ENCODE assay signal across 17 cellular contexts in genomic region chr16:69324585-69325253, GRCh38. TPM values are rescaled to one million over a fixed set of nuclear protein-coding genes. Genes with fewer than 3 reads are reported as not detected.
DNase-seq lines count a peak whose midpoint lies in the region; ATAC-seq and TF ChIP-seq lines count a peak whose summit lies in the region.
"Had no signal": no experiment of that assay in that cellular context is flagged by ENCODE, and none has a peak within 500 bp of the region (broad histone marks: within the 10 kb centered on the region; RNA-seq: fewer than 3 reads in every experiment).

No MANE protein-coding gene starts in this region.

- intact Hi-C loops in mammary epithelial cell (cut with micrococcal nuclease) = no loop called here

- no peak overlapping the region for H3K4me3 ChIP-seq in mammary epithelial cell (replicated peaks in 1 of 3; ENCODE audit: insufficient read depth in 1 of 3, low read depth in 2 of 3, low read length in 3 of 3)
- no peak overlapping the region for H3K4me3 ChIP-seq in neural progenitor cell
- H3K4me3 ChIP-seq: ovary, skin epidermis, vagina had no signal

- no peaks in the 10 kb centered on the region for H3K27me3 Mint-ChIP-seq in stimulated activated naive CD8-positive, alpha-beta T cell treated with anti-CD3 and anti-CD28 coated beads, Interleukin-15, Interleukin-2, amounts not matched to agents 100 ng/mL and 50 ng/mL, for 24 hours
- no peaks in the 10 kb centered on the region for H3K27me3 Mint-ChIP-seq in neural progenitor cell (ENCODE audit: insufficient read depth, low read depth)

- 75% methylated on average over 10 of the region's 10 CpGs for WGBS in mammary epithelial cell (ENCODE audit: low coverage, missing lambda C conversion rate)

- H3K36me3 Mint-ChIP-seq in stimulated activated naive CD8-positive, alpha-beta T cell treated with anti-CD3 and anti-CD28 coated beads, Interleukin-15, Interleukin-2, amounts not matched to agents 100 ng/mL and 50 ng/mL, for 24 hours (ENCODE audit: low read depth) = peaks cover 70% of the 10 kb centered on the region
- peaks cover 35% of the 10 kb centered on the region for H3K36me3 Mint-ChIP-seq in neural progenitor cell

- TF ChIP-seq CTCF in mammary epithelial cell (conservative IDR thresholded peaks at IDR 0.05 in 1 of 2, IDR thresholded peaks at IDR 0.05 in 1 of 2; ENCODE audit: extremely low read depth in 1 of 2, insufficient read depth in 1 of 2, low read depth in 1 of 2, low read length in 2 of 2) = no peak
- TF ChIP-seq CTCF in neural progenitor cell (IDR thresholded peaks at IDR 0.05) = no peak

- CTCF ChIA-PET in mammary epithelial cell (lab: Charles Lee; ENCODE audit: low non-redundant PET) = no interaction called here

- in situ Hi-C loops in mammary epithelial cell (cut with MboI; ENCODE audit: low sequenced_read_pairs in 2 of 2) = no loop called here

- H3K9me3 ChIP-seq in mammary epithelial cell (replicated peaks; ENCODE audit: insufficient read depth, low read length) (no peaks in the 10 kb centered on the region), neural progenitor cell (ENCODE audit: low read depth) (no peaks in the 10 kb centered on the region)
- H3K9me3 ChIP-seq: ovary, vagina had no signal

- no peaks in the 10 kb centered on the region for H3K9me3 Mint-ChIP-seq in stimulated activated naive CD8-positive, alpha-beta T cell treated with anti-CD3 and anti-CD28 coated beads, Interleukin-15, Interleukin-2, amounts not matched to agents 100 ng/mL and 50 ng/mL, for 24 hours
- no peaks in the 10 kb centered on the region for H3K9me3 Mint-ChIP-seq in neural progenitor cell

- H3K9ac ChIP-seq in mammary epithelial cell (ENCODE audit: insufficient read depth, low read length) (no peak overlapping the region), neural progenitor cell (no peak overlapping the region)

- DNase-seq in stimulated activated naive CD8-positive, alpha-beta T cell treated with anti-CD3 and anti-CD28 coated beads, Interleukin-15, Interleukin-2, amounts not matched to agents 100 U/mL and 50 U/mL, for 24 hours = no peak
- DNase-seq in mammary epithelial cell (no peak), neural progenitor cell (ENCODE audit: low spot score) (no peak), NCI-H2107 (lab: John Stamatoyannopoulos, UW) (no peak), NCI-H2171 (lab: John Stamatoyannopoulos, UW) (no peak)
- DNase-seq: NCI-H187 treated with DMSO at 0.1 percent for 48 hours; NCI-H446 treated with DMSO at 0.1 percent for 48 hours; stimulated activated naive CD4-positive, alpha-beta T cell treated with Interleukin-2 at 50 U/mL for 16 hours had no signal

- peaks cover 88% of the 10 kb centered on the region for H3K79me2 ChIP-seq in mammary epithelial cell (ENCODE audit: insufficient read depth, low read length)
- peaks cover 75% of the 10 kb centered on the region for H3K79me2 ChIP-seq in neural progenitor cell (ENCODE audit: low read depth)

- H2AFZ ChIP-seq in mammary epithelial cell (ENCODE audit: low read depth, low read length) (no peak overlapping the region), neural progenitor cell (replicated peaks) (no peak overlapping the region)

- peaks cover 40% of the 10 kb centered on the region for H3K4me1 Mint-ChIP-seq in stimulated activated naive CD8-positive, alpha-beta T cell treated with anti-CD3 and anti-CD28 coated beads, Interleukin-15, Interleukin-2, amounts not matched to agents 100 ng/mL and 50 ng/mL, for 24 hours (ENCODE audit: low read depth)
- peaks cover 13% of the 10 kb centered on the region for H3K4me1 Mint-ChIP-seq in neural progenitor cell

- H4K20me1 ChIP-seq in mammary epithelial cell (ENCODE audit: insufficient read depth, low read length) = peaks cover 1% of the 10 kb centered on the region
- H4K20me1 ChIP-seq in neural progenitor cell (ENCODE audit: low read depth) = peaks cover 81% of the 10 kb centered on the region

- ATAC-seq in stimulated activated naive CD8-positive, alpha-beta T cell treated with anti-CD3 and anti-CD28 coated beads, Interleukin-15, Interleukin-2, amounts not matched to agents 100 U/mL and 50 U/mL, for 24 hours = no peak
- ATAC-seq in GM18868 (IDR thresholded peaks at IDR 0.05; ENCODE audit: unreplicated experiment) (no peak), GM18517 (IDR thresholded peaks at IDR 0.05; ENCODE audit: unreplicated experiment) (no peak)

- dilution Hi-C loops in mammary epithelial cell (cut with HindIII; ENCODE audit: low sequenced_read_pairs) = loop anchor here (5.0 to 10.0 kb wide), 2 partner anchors 97 to 410 kb away; no protein-coding TSS in a partner anchor

- no peak overlapping the region for H3K27ac Mint-ChIP-seq in stimulated activated naive CD8-positive, alpha-beta T cell treated with anti-CD3 and anti-CD28 coated beads, Interleukin-15, Interleukin-2, amounts not matched to agents 100 ng/mL and 50 ng/mL, for 24 hours
- no peak overlapping the region for H3K27ac Mint-ChIP-seq in neural progenitor cell

- TSS peak; percentile 64 for BruUV-seq in mammary epithelial cell (replicated peaks; lab: Mats Ljungman, UMichigan)

- H3K36me3 ChIP-seq in mammary epithelial cell (ENCODE audit: insufficient read depth, low read length) = peaks cover 38% of the 10 kb centered on the region
- peaks cover 3% of the 10 kb centered on the region for H3K36me3 ChIP-seq in neural progenitor cell
- H3K36me3 ChIP-seq: ovary had no signal

- H3K4me3 Mint-ChIP-seq in stimulated activated naive CD8-positive, alpha-beta T cell treated with anti-CD3 and anti-CD28 coated beads, Interleukin-15, Interleukin-2, amounts not matched to agents 100 ng/mL and 50 ng/mL, for 24 hours = peak overlapping the region; percentile 4
- no peak overlapping the region for H3K4me3 Mint-ChIP-seq in neural progenitor cell

- no peaks in the 10 kb centered on the region for H3K27me3 ChIP-seq in mammary epithelial cell (ENCODE audit: insufficient read depth, low read length)
- no peaks in the 10 kb centered on the region for H3K27me3 ChIP-seq in neural progenitor cell
- H3K27me3 ChIP-seq: ovary, vagina had no signal

- H3K27ac ChIP-seq in mammary epithelial cell (ENCODE audit: insufficient read depth, low read depth, low read length) (no peak overlapping the region), neural progenitor cell (peak overlapping the region; percentile 37)
- H3K27ac ChIP-seq: ovary, skin epidermis, vagina had no signal

- H3F3A ChIP-seq in neural progenitor cell (ENCODE audit: low read depth) = peaks cover 14% of the 10 kb centered on the region

- H3K4me2 ChIP-seq in mammary epithelial cell (ENCODE audit: insufficient read depth, low read depth, low read length) (no peak overlapping the region), neural progenitor cell (no peak overlapping the region)

- H3K4me1 ChIP-seq in mammary epithelial cell (ENCODE audit: insufficient read depth, low read length) (peaks cover 23% of the 10 kb centered on the region), neural progenitor cell (peaks cover 16% of the 10 kb centered on the region)

RNA-seq across cellular contexts. Expression of gene PDF, which starts 5.7 kb away (rescaled TPM):
- total RNA-seq in mammary epithelial cell (10 to 100 TPM; 20.2 to 21.7 TPM), neural progenitor cell (ENCODE audit: low replicate concordance) (12.9 and 14.1 TPM in 2 replicates)
- polyA plus RNA-seq in mammary epithelial cell = 14.4 TPM
- polyA minus RNA-seq in mammary epithelial cell = 0.67 TPM

RNA-seq across cellular contexts. Expression of gene VPS4A, which starts 13.6 kb away (rescaled TPM):
- total RNA-seq in mammary epithelial cell (10 to 100 TPM; 32.0 to 38.4 TPM), neural progenitor cell (ENCODE audit: low replicate concordance) (21.9 and 35.8 TPM in 2 replicates)
- polyA plus RNA-seq in mammary epithelial cell = 22.6 TPM
- polyA minus RNA-seq in mammary epithelial cell = 49.4 TPM

RNA-seq across cellular contexts. Expression of gene COG8, which starts 14.6 kb away (rescaled TPM):
- total RNA-seq in mammary epithelial cell = 10 to 100 TPM; 24.3 to 32.7 TPM
- 25.8 TPM for polyA plus RNA-seq in mammary epithelial cell
- 26.5 TPM for polyA minus RNA-seq in mammary epithelial cell
- total RNA-seq in neural progenitor cell (ENCODE audit: low replicate concordance) = 30.3 and 72.4 TPM in 2 replicates

RNA-seq across cellular contexts. Expression of gene NIP7, which starts 14.9 kb away (rescaled TPM):
- 10 to 100 TPM; 24.8 to 43.2 TPM for total RNA-seq in mammary epithelial cell
- polyA plus RNA-seq in mammary epithelial cell = 19.7 TPM
- polyA minus RNA-seq in mammary epithelial cell = 52.6 TPM
- total RNA-seq in neural progenitor cell (ENCODE audit: low replicate concordance) = 17.2 and 23.7 TPM in 2 replicates

RNA-seq across cellular contexts. Expression of gene TMED6, which starts 26.9 kb away (rescaled TPM):
- total RNA-seq in mammary epithelial cell (under 1 TPM; 0.17 to 0.56 TPM), neural progenitor cell (ENCODE audit: low replicate concordance) (not detected in 2 replicates)
- polyA plus RNA-seq in mammary epithelial cell = not detected
- not detected for polyA minus RNA-seq in mammary epithelial cell
- total RNA-seq: M059J, Right ventricle myocardium superior, vagina had no signal
- polyA plus RNA-seq: aorta, ovary had no signal
